12 cellular contexts compared by ENCODE assay signal in the genomic region with DNA sequence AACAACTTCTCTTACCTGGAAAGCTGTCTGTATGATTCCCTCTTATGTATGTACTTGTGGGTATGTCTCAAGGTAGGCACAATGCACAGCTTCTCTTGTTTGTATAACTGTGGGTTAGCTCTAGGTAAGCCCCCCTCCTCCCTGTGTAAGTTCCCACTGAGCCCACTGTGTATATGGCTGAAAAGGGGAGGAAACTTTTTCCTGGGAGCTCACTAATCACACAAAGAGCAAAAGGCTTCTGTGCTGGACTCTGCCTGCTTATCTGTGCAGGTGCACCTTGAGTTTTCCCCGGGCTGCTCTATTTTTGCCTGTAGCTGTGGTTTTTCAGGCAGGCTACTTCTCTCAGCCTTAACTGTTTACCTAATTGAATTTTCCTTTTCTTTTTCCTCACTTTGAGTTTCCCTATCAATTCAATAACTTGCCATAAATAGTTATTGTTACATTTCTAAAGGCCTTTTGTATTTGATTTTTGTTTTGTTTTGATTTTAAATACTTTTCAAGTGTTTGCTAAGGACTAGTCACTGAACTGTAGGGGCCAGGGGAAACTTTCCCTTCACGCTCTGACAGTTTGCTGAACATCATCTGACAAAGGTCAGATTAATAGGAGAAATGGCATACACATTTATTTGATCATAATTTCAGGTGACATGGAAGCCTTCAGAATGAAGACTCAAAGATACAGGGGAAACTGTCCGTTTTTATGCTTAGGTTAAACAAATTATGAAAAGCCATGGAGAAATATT.
DNase-seq lines count a peak whose midpoint lies in the region; ATAC-seq, FAIRE-seq and TF ChIP-seq lines count a peak whose summit lies in the region.
"Had no signal": no experiment of that assay in that cellular context is flagged by ENCODE, and none has a peak within 500 bp of the region (broad histone marks: within the 10 kb centered on the region; RNA-seq: fewer than 3 reads in every experiment).

No MANE protein-coding gene starts in this region.

- FAIRE-seq in H1 (lab: Jason Lieb, UNC) (no peak), kidney (lab: Jason Lieb, UNC) (no peak)

- peak overlapping the region; percentile 7 for H3K27ac ChIP-seq in CD8-positive, alpha-beta memory T cell (ENCODE audit: low read depth, low read length)
- no peak overlapping the region for H3K27ac ChIP-seq in H1 (ENCODE audit: low read depth, low read length)
- H3K27ac ChIP-seq in kidney (ENCODE audit: low read depth in 2 of 2, low read length in 2 of 2), result no peak overlapping the region
- H3K27ac ChIP-seq: neutrophil, SJSA1 had no signal

- H3K79me2 ChIP-seq in H1 (ENCODE audit: control insufficient read depth in 1 of 2, insufficient read depth in 2 of 2, low read length in 2 of 2), result no peaks in the 10 kb centered on the region

- no peaks in the 10 kb centered on the region for H3K23me2 ChIP-seq in H1 (ENCODE audit: low read depth, low read length)

- H3K9ac ChIP-seq in H1 (replicated peaks in 1 of 4; ENCODE audit: extremely low read depth in 1 of 4, low read depth in 3 of 4, low read length in 3 of 4), result no peak overlapping the region
- no peak overlapping the region for H3K9ac ChIP-seq in kidney (ENCODE audit: low read length in 2 of 2)

- H3K27ac Mint-ChIP-seq in CD8-positive, alpha-beta memory T cell, result no peak overlapping the region
- H3K27ac Mint-ChIP-seq in activated T-cell treated with anti-CD3 and anti-CD28 coated beads, Interleukin-2, amount 50 U/mL, for 24 hours, result no peak overlapping the region

- H3K4ac ChIP-seq in H1 (replicated peaks; ENCODE audit: insufficient read length, low read depth, low read length), result no peak overlapping the region

- no peaks in the 10 kb centered on the region for H3K4me1 Mint-ChIP-seq in CD8-positive, alpha-beta memory T cell
- no peaks in the 10 kb centered on the region for H3K4me1 Mint-ChIP-seq in activated T-cell treated with anti-CD3 and anti-CD28 coated beads, Interleukin-2, amount 50 U/mL, for 24 hours (ENCODE audit: low read depth)

- H3K27me3 ChIP-seq in CD8-positive, alpha-beta memory T cell (ENCODE audit: insufficient read depth, low read length, poor library complexity, severe bottlenecking), result no peaks in the 10 kb centered on the region
- no peaks in the 10 kb centered on the region for H3K27me3 ChIP-seq in H1 (replicated peaks in 1 of 4; ENCODE audit: control insufficient read depth in 3 of 4, extremely low read depth in 1 of 4, insufficient read depth in 3 of 4, low read length in 3 of 4)
- H3K27me3 ChIP-seq: neutrophil, SJSA1 had no signal

- H3K56ac ChIP-seq in H1 (replicated peaks; ENCODE audit: insufficient read length, low read depth, low read length), result no peak overlapping the region

- no peak for TF ChIP-seq POLR2A in H1 (IDR thresholded peaks at IDR 0.05; ENCODE audit: control extremely low read depth in 1 of 2, low read depth in 2 of 2, low read length in 2 of 2)

- H4K5ac ChIP-seq in H1 (ENCODE audit: insufficient read length, low read depth, low read length), result no peak overlapping the region

- no peak overlapping the region for H2BK5ac ChIP-seq in H1 (ENCODE audit: low read depth, low read length)

- no peak overlapping the region for H3K4me3 ChIP-seq in CD8-positive, alpha-beta memory T cell (ENCODE audit: low read length)
- H3K4me3 ChIP-seq in H1 (ENCODE audit: extremely low read depth in 1 of 4, insufficient read depth in 2 of 4, low read depth in 3 of 4, low read length in 4 of 4) (no peak overlapping the region), kidney (ENCODE audit: low read length in 2 of 2) (no peak overlapping the region)
- H3K4me3 ChIP-seq: SJSA1 had no signal

- H2BK15ac ChIP-seq in H1 (ENCODE audit: low read length), result no peak overlapping the region

- CTCF ChIA-PET in CD8-positive, alpha-beta memory T cell (lab: Charles Lee), result no interaction called here
- CTCF ChIA-PET in H1 (lab: Charles Lee; ENCODE audit: partially characterized antibody), result interaction anchor here (0.6 kb wide), 1 partner anchor 27 kb away, joined by 3 read pairs; no protein-coding TSS in a partner anchor

- H2BK120ac ChIP-seq in H1 (replicated peaks; ENCODE audit: low read depth, low read length), result no peak overlapping the region

- H3K9me3 Mint-ChIP-seq in CD8-positive, alpha-beta memory T cell, result peaks cover 0 to 23% (median 9%) of the 10 kb centered on the region in 5 donors
- H3K9me3 Mint-ChIP-seq in activated T-cell treated with anti-CD3 and anti-CD28 coated beads, Interleukin-2, amount 50 U/mL, for 24 hours, result peaks cover 5% of the 10 kb centered on the region

- H4K20me1 ChIP-seq in H1 (replicated peaks in 1 of 2; ENCODE audit: control insufficient read depth in 1 of 2, insufficient read depth in 2 of 2, low read length in 2 of 2), result no peaks in the 10 kb centered on the region

- no peak overlapping the region for H4K91ac ChIP-seq in H1 (replicated peaks; ENCODE audit: insufficient read length, low read length)

- no peak overlapping the region for H3K23ac ChIP-seq in H1 (ENCODE audit: insufficient read length)

- H3K4me1 ChIP-seq in CD8-positive, alpha-beta memory T cell (ENCODE audit: insufficient read depth, low read length), result no peaks in the 10 kb centered on the region
- no peaks in the 10 kb centered on the region for H3K4me1 ChIP-seq in H1 (replicated peaks in 1 of 4; ENCODE audit: control insufficient read depth in 3 of 4, insufficient read depth in 4 of 4, low read length in 3 of 4)
- peaks cover 0 to 9% of the 10 kb centered on the region in 2 donors for H3K4me1 ChIP-seq in kidney (ENCODE audit: control insufficient read depth in 1 of 2, insufficient read depth in 1 of 2, low read depth in 1 of 2, low read length in 2 of 2)
- H3K4me1 ChIP-seq: SJSA1 had no signal

- H2AFZ ChIP-seq in H1 (ENCODE audit: low read length), result peak overlapping the region; percentile 26; the same call in 1 of the 2 replicates

- H3K27me3 Mint-ChIP-seq in CD8-positive, alpha-beta memory T cell, result no peaks in the 10 kb centered on the region
- no peaks in the 10 kb centered on the region for H3K27me3 Mint-ChIP-seq in activated T-cell treated with anti-CD3 and anti-CD28 coated beads, Interleukin-2, amount 50 U/mL, for 24 hours

- H3K9me3 ChIP-seq in CD8-positive, alpha-beta memory T cell (ENCODE audit: low read length), result no peaks in the 10 kb centered on the region
- H3K9me3 ChIP-seq in H1 (ENCODE audit: insufficient read depth in 2 of 2, low read depth in 1 of 2, low read length in 1 of 2), result no peaks in the 10 kb centered on the region
- no peaks in the 10 kb centered on the region for H3K9me3 ChIP-seq in kidney (ENCODE audit: control insufficient read depth in 1 of 2, low read length in 2 of 2)
- H3K9me3 ChIP-seq: neutrophil, SJSA1 had no signal

- POLR2A ChIA-PET in CD8-positive, alpha-beta memory T cell (lab: Charles Lee), result no interaction called here
- POLR2A ChIA-PET in H1 (lab: Charles Lee; ENCODE audit: partially characterized antibody), result no interaction called here

- H2BK12ac ChIP-seq in H1 (ENCODE audit: low read depth, low read length), result no peak overlapping the region

- no peak overlapping the region for H2BK20ac ChIP-seq in H1 (ENCODE audit: low read length)

- no peak for TF ChIP-seq RAD21 in H1 (IDR thresholded peaks at IDR 0.05 in 1 of 2, conservative IDR thresholded peaks at IDR 0.05 in 1 of 2; ENCODE audit: low read depth in 2 of 2, low read length in 2 of 2)

- H2AK5ac ChIP-seq in H1 (ENCODE audit: low read depth, low read length), result no peak overlapping the region

- H4K8ac ChIP-seq in H1 (ENCODE audit: extremely low read depth, insufficient read depth, low read length), result no peak overlapping the region

- no peak for DNase-seq in CD8-positive, alpha-beta memory T cell
- DNase-seq in H1 (ENCODE audit: low read depth in 1 of 2, low spot score in 2 of 2) (no peak), kidney (no peak), NOMO-1 (lab: John Stamatoyannopoulos, UW; ENCODE audit: unreplicated experiment in 2 of 2) (no peak)
- DNase-seq in activated T-cell treated with anti-CD3 and anti-CD28 coated beads, Interleukin-2, amount 50 U/mL, for 24 hours, result no peak
- DNase-seq: left cardiac atrium had no signal

- H3K4me3 Mint-ChIP-seq in CD8-positive, alpha-beta memory T cell, result no peak overlapping the region
- no peak overlapping the region for H3K4me3 Mint-ChIP-seq in activated T-cell treated with anti-CD3 and anti-CD28 coated beads, Interleukin-2, amount 50 U/mL, for 24 hours

- no peak overlapping the region for H3K4me2 ChIP-seq in H1 (ENCODE audit: insufficient read depth in 1 of 2, low read depth in 2 of 2, low read length in 2 of 2)

- no peak overlapping the region for H3K14ac ChIP-seq in H1 (ENCODE audit: insufficient read length)

- H3K36me3 ChIP-seq in CD8-positive, alpha-beta memory T cell (ENCODE audit: insufficient read depth, low read length), result no peaks in the 10 kb centered on the region
- H3K36me3 ChIP-seq in H1 (ENCODE audit: control insufficient read depth in 2 of 4, insufficient read depth in 4 of 4, low read length in 3 of 4) (no peaks in the 10 kb centered on the region), kidney (ENCODE audit: control insufficient read depth in 1 of 2, insufficient read depth in 2 of 2, low read length in 2 of 2) (no peaks in the 10 kb centered on the region)
- H3K36me3 ChIP-seq: neutrophil, SJSA1 had no signal

- no peak for TF ChIP-seq EP300 in H1 (IDR thresholded peaks at IDR 0.05; ENCODE audit: borderline replicate concordance in 1 of 2, low read depth in 2 of 2, low read length in 2 of 2)

- intact Hi-C loops in kidney (cut with DNase I), result no loop called here

- no peak overlapping the region for H3K18ac ChIP-seq in H1 (ENCODE audit: extremely low read depth, low read length)

- H3K79me1 ChIP-seq in H1 (ENCODE audit: low read depth, low read length), result no peaks in the 10 kb centered on the region

- ATAC-seq in GM21529 (IDR thresholded peaks at IDR 0.05; ENCODE audit: unreplicated experiment) (peak; percentile 64), HG03575 (IDR thresholded peaks at IDR 0.05; ENCODE audit: extremely low read depth, insufficient number of reproducible peaks, low FRiP score, unreplicated experiment) (peak; percentile 51), GM21526 (IDR thresholded peaks at IDR 0.05; ENCODE audit: low FRiP score, unreplicated experiment) (no peak)
- ATAC-seq: activated CD4-positive, CD25-positive, alpha-beta regulatory T cell treated with anti-CD3 and anti-CD28 coated beads, Interleukin-2, amount 50 U/mL, for 24 hours; left cardiac atrium had no signal

- TF ChIP-seq CTCF in H1 (IDR thresholded peaks at IDR 0.05; ENCODE audit: control extremely low read depth in 1 of 3, insufficient read depth in 1 of 3, low read depth in 1 of 3, low read length in 3 of 3), result no peak
- no peak for TF ChIP-seq CTCF in kidney (IDR thresholded peaks at IDR 0.05; ENCODE audit: borderline replicate concordance, extremely low read depth, insufficient read depth)

- no peaks in the 10 kb centered on the region for H3K36me3 Mint-ChIP-seq in CD8-positive, alpha-beta memory T cell
- H3K36me3 Mint-ChIP-seq in activated T-cell treated with anti-CD3 and anti-CD28 coated beads, Interleukin-2, amount 50 U/mL, for 24 hours (ENCODE audit: low read depth), result no peaks in the 10 kb centered on the region

- 94% methylated on average over 3 of the region's 3 CpGs; no CpG with 5 or more reads in 1 of the 2 experiments for WGBS in H1 (ENCODE audit: extremely low coverage in 1 of 2, insufficient coverage in 1 of 2, insufficient read length in 1 of 2, insufficient replicate concordance in 2 of 2, low coverage in 1 of 2, low lambda C conversion rate in 2 of 2, missing lambda C conversion rate in 1 of 2), 2 experiments

TF ChIP-seq in H1, 55 proteins besides CTCF, POLR2A, EP300 and RAD21 (continues in another document):
- no peak for TF ChIP-seq GABPA (IDR thresholded peaks at IDR 0.05; ENCODE audit: borderline replicate concordance, insufficient read depth, low read length)
